Comparison of ENCODE assay signal across 16 cellular contexts in the genomic region with DNA sequence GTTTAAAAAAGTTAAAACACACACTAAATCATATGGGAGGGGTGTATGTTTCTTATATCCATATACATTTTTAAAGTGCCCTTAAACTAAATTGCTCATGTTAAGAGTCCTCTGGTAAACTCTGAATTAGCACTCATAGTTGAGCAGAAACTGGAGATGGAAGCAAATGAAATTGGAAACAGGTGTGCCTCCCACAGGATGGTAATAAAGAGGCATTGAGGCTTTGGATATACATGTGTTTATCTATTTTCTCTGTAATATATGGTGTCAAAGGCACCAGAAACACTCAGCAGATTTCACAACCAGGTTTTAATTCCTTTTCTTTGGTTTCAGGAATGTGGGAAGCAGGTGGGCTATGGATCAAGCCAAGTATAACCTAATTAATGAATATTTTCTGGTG.
"Had no signal": no experiment of that assay in that cellular context is flagged by ENCODE, and none has a peak within 500 bp of the region (broad histone marks: within the 10 kb centered on the region; RNA-seq: fewer than 3 reads in every experiment).

No MANE protein-coding gene starts in this region.

- DNase-seq: activated CD4-positive, alpha-beta T cell treated with anti-CD3 and anti-CD28 coated beads, Interleukin-2, amount 50 U/mL, for 4 hours; activated naive CD4-positive, alpha-beta T cell treated with anti-CD3 and anti-CD28 coated beads, Interleukin-2, amount 10 ng/mL, durations not matched to agents 7 days and 5 days; activated naive CD8-positive, alpha-beta T cell treated with anti-CD3 and anti-CD28 coated beads, Interleukin-2, amount 50 U/mL, for 24 hours; activated T-cell treated with anti-CD3 and anti-CD28 coated beads, Interleukin-2, amount 50 U/mL, for 48 hours; cerebellar nuclear complex; head of caudate nucleus; islet precursor cell; left cardiac atrium; mucosa of descending colon; occipital lobe; posterior cingulate gyrus; small intestine; stimulated activated CD4-positive, alpha-beta T cell treated with anti-CD3 and anti-CD28 coated beads, Interleukin-2, amount 100 ng/mL, for 24 hours; stimulated activated naive CD8-positive, alpha-beta T cell treated with anti-CD3 and anti-CD28 coated beads, Interleukin-15, amount 100 ng/mL, for 72 hours; T1000; tibial artery had no signal
